Comparison of ENCODE assay signal across 12 cellular contexts in the genomic region with DNA sequence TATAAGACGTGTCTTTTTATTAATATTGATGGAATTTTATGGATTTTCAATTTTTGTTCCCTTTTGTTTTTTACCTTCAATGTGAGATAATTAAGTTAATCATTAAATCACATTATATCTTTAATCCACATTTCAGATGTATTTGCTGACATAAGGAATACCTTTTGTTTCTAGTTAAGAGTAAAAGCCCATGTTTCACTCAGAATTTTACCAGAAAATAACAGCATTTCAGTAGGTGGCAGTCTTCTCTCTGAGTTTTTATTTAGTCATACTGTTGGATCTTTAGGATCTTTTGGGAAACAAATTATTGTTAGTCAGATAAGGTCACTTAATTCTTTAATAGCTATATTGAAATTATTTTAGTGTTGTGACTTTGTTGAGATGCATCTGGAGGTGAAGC.
DNase-seq lines count a peak whose midpoint lies in the region; ATAC-seq and TF ChIP-seq lines count a peak whose summit lies in the region.
"Had no signal": no experiment of that assay in that cellular context is flagged by ENCODE, and none has a peak within 500 bp of the region (broad histone marks: within the 10 kb centered on the region; RNA-seq: fewer than 3 reads in every experiment).

No MANE protein-coding gene starts in this region.

- H3K9ac ChIP-seq in Karpas-422 (ENCODE audit: low read length) = no peak overlapping the region

- H2AFZ ChIP-seq in Karpas-422 (ENCODE audit: low read length) = no peak overlapping the region

- no peaks in the 10 kb centered on the region for H3K79me2 ChIP-seq in Karpas-422 (ENCODE audit: low read length)

- DNase-seq in ACHN = peak; percentile 10
- peak; percentile 38 for DNase-seq in Karpas-422
- no peak for DNase-seq in kidney epithelial cell (ENCODE audit: low read depth)
- no peak for DNase-seq in NCI-H526 treated with DMSO at 0.1 percent for 48 hours (lab: John Stamatoyannopoulos, UW)
- no peak for DNase-seq in NCI-H526 (lab: John Stamatoyannopoulos, UW)
- DNase-seq: H7, NCI-H446 treated with DMSO at 0.1 percent for 48 hours, nucleus accumbens had no signal

- H3K36me3 ChIP-seq in Karpas-422 (ENCODE audit: insufficient read depth, low read length) (no peaks in the 10 kb centered on the region), kidney epithelial cell (ENCODE audit: control insufficient read depth, insufficient read depth, low read length) (no peaks in the 10 kb centered on the region)

- H3K9me3 ChIP-seq in Karpas-422 (ENCODE audit: low read length) = no peaks in the 10 kb centered on the region

- TF ChIP-seq CTCF in VCaP (conservative IDR thresholded peaks at IDR 0.05) (peak; percentile 69), kidney epithelial cell (IDR thresholded peaks at IDR 0.05; ENCODE audit: insufficient read depth, low read length, poor library complexity, severe bottlenecking) (peak; percentile 34)

- H3K4me2 ChIP-seq in Karpas-422 (ENCODE audit: low read depth, low read length, poor library complexity, severe bottlenecking) = no peak overlapping the region

- H3K9me2 ChIP-seq in Karpas-422 (replicated peaks; ENCODE audit: insufficient read depth, low read length) = no peaks in the 10 kb centered on the region

- H3K27me3 ChIP-seq in Karpas-422 (ENCODE audit: low read length) (no peaks in the 10 kb centered on the region), kidney epithelial cell (ENCODE audit: control insufficient read depth, insufficient read depth, low read length) (no peaks in the 10 kb centered on the region)

- in situ Hi-C loops in ACHN (cut with HindIII; ENCODE audit: low pct_ligation_motif_present, low pct_unique_long_range_greater_than_20kb, low sequenced_read_pairs) = loop anchor here (25.0 kb wide), 1 partner anchor 112 kb away; no protein-coding TSS in a partner anchor

- H3K27ac ChIP-seq in Karpas-422 (ENCODE audit: low read length) (no peak overlapping the region), VCaP (no peak overlapping the region)

- no peaks in the 10 kb centered on the region for H4K20me1 ChIP-seq in Karpas-422 (ENCODE audit: insufficient read depth, low read depth, low read length)

- ATAC-seq in HG03025 (IDR thresholded peaks at IDR 0.05; ENCODE audit: low FRiP score, unreplicated experiment) (no peak), HG03108 (IDR thresholded peaks at IDR 0.05; ENCODE audit: unreplicated experiment) (no peak)
- ATAC-seq: WTC11 had no signal

- H3K4me1 ChIP-seq in Karpas-422 (ENCODE audit: low read length) = no peaks in the 10 kb centered on the region

- H3K4me3 ChIP-seq in Karpas-422 (ENCODE audit: low read length) = no peak overlapping the region
- H3K4me3 ChIP-seq in kidney epithelial cell (ENCODE audit: low read depth, low read length) = no peak overlapping the region

Comparison
In these comparisons a context has a peak if more than half of its experiments do, and no peak if none do; other contexts are left out.
1. DNase-seq: peak in ACHN (single experiment) and Karpas-422 (single experiment); none in kidney epithelial cell (single experiment), NCI-H526 treated with DMSO at 0.1 percent for 48 hours (single experiment) and NCI-H526 (0 of 2).